ENCODE assay signal across 17 cellular contexts in genomic region chr3:139312416-139312815, GRCh38.
"Had no signal": no experiment of that assay in that cellular context is flagged by ENCODE, and none has a peak within 500 bp of the region (broad histone marks: within the 10 kb centered on the region; RNA-seq: fewer than 3 reads in every experiment).

No MANE protein-coding gene starts in this region.

- H3K27ac ChIP-seq: brain microvascular endothelial cell, left ventricle myocardium inferior, right lobe of liver, skin epidermis had no signal

- H3K36me3 ChIP-seq: brain microvascular endothelial cell, left ventricle myocardium inferior, right lobe of liver had no signal

- DNase-seq: activated CD8-positive, alpha-beta memory T cell treated with anti-CD3 and anti-CD28 coated beads for 24 hours; activated CD8-positive, alpha-beta memory T cell treated with anti-CD3 and anti-CD28 coated beads, Interleukin-2, amount 50 U/mL, for 4 hours; activated T-cell treated with anti-CD3 and anti-CD28 coated beads, Interleukin-2, amount 50 U/mL, for 24 hours; aorta; effector memory CD4-positive, alpha-beta T cell; hypothalamus; left ventricle myocardium inferior; nucleus accumbens; right lobe of liver; stimulated activated CD4-positive, alpha-beta T cell treated with anti-CD3 and anti-CD28 coated beads, Interleukin-1b, Interleukin-23, amount 100 ng/mL, for 48 hours; T1000 had no signal

- H3K9me3 ChIP-seq: left ventricle myocardium inferior, right lobe of liver had no signal

- H3K4me1 ChIP-seq: left ventricle myocardium inferior, right lobe of liver had no signal

- ATAC-seq: activated naive CD4-positive, alpha-beta T cell treated with anti-CD3 and anti-CD28 coated beads, Interleukin-2, amount 50 U/mL, for 72 hours; activated T-helper 17 cell treated with anti-CD3 and anti-CD28 coated beads, Interleukin-2, amount 50 U/mL, for 72 hours; right lobe of liver; stimulated activated memory B cell treated with anti-CD40 and anti-IgM and Interleukin-4, amounts not matched to agents 10 μg/mL and 1 μg/mL and 100 μg/mL, for 72 hours; WTC11 had no signal

- H3K27me3 ChIP-seq: brain microvascular endothelial cell, right lobe of liver had no signal

- H3K4me3 ChIP-seq: left ventricle myocardium inferior, right lobe of liver, skin epidermis had no signal
